ENCODE assay signal across 1 cellular context in genomic region chr20:57589728-57590484, GRCh38.
TF ChIP-seq lines count a peak whose summit lies in the region.

No MANE protein-coding gene starts in this region.

TF ChIP-seq in HepG2, 621 proteins besides CTCF, POLR2A, EP300 and RAD21 (continued from another document and continues in another):
- TF ChIP-seq TFE3 (CRISPR knock-in tag; IDR thresholded peaks at IDR 0.05) = peak; percentile 59; the same call in 1 of the 2 replicates
- TF ChIP-seq HDAC2 (CRISPR knock-in tag; IDR thresholded peaks at IDR 0.05) = peak; percentile 72; the same call in 1 of the 2 replicates
- TF ChIP-seq MAX (IDR thresholded peaks at IDR 0.05) = peak; percentile 92
- TF ChIP-seq ZNF780A (CRISPR knock-in tag; IDR thresholded peaks at IDR 0.05) = no peak
- TF ChIP-seq RBM39 (IDR thresholded peaks at IDR 0.05; ENCODE audit: low read depth, low read length, poor library complexity, severe bottlenecking) = peak; percentile 23
- TF ChIP-seq YEATS4 (CRISPR knock-in tag; IDR thresholded peaks at IDR 0.05; ENCODE audit: borderline replicate concordance) = peak; percentile 69; the same call in 1 of the 2 replicates
- TF ChIP-seq HNRNPK (IDR thresholded peaks at IDR 0.05; ENCODE audit: low read depth, low read length, poor library complexity, severe bottlenecking) = no peak
- peak; percentile 85; the same call in 1 of the 2 replicates for TF ChIP-seq ZNF441 (CRISPR knock-in tag; IDR thresholded peaks at IDR 0.05; ENCODE audit: borderline replicate concordance)
- peak; percentile 91 for TF ChIP-seq ASH2L (IDR thresholded peaks at IDR 0.05; ENCODE audit: insufficient read length, low read depth, low read length)
- TF ChIP-seq MXI1 (IDR thresholded peaks at IDR 0.05; ENCODE audit: borderline replicate concordance, low read depth, low read length) = peak; percentile 19; the same call in 1 of the 3 replicates
- TF ChIP-seq ZNF335 (CRISPR knock-in tag; IDR thresholded peaks at IDR 0.05) = peak; percentile 38; the same call in 1 of the 2 replicates
- TF ChIP-seq ZKSCAN8 (CRISPR knock-in tag; IDR thresholded peaks at IDR 0.05; ENCODE audit: borderline replicate concordance) = peak; percentile 79
- TF ChIP-seq SKIL (CRISPR knock-in tag; IDR thresholded peaks at IDR 0.05; ENCODE audit: borderline replicate concordance) = 0 out of 2 replicates have a peak, but pooled peaks have one; percentile 32
- no peak for TF ChIP-seq RXRA (CRISPR knock-in tag; IDR thresholded peaks at IDR 0.05)
- TF ChIP-seq PRDM10 (CRISPR knock-in tag; IDR thresholded peaks at IDR 0.05; ENCODE audit: low read depth) = 0 out of 2 replicates have a peak, but pooled peaks have one; percentile 14
- peak; percentile 89 for TF ChIP-seq ELF3 (CRISPR knock-in tag; IDR thresholded peaks at IDR 0.05)
- TF ChIP-seq THAP11 (CRISPR knock-in tag; IDR thresholded peaks at IDR 0.05) = peak; percentile 59
- TF ChIP-seq ZNF878 (CRISPR knock-in tag; IDR thresholded peaks at IDR 0.05) = 0 out of 2 replicates have a peak, but pooled peaks have one; percentile 51
- TF ChIP-seq ATF4 (CRISPR knock-in tag; IDR thresholded peaks at IDR 0.05) = no peak
- peak; percentile 87 for TF ChIP-seq ZMYM3 (CRISPR knock-in tag; IDR thresholded peaks at IDR 0.05)
- TF ChIP-seq ZNF609 (CRISPR knock-in tag; IDR thresholded peaks at IDR 0.05; ENCODE audit: borderline replicate concordance) = peak; percentile 43; the same call in 1 of the 2 replicates
- peak; percentile 38; the same call in 1 of the 2 replicates for TF ChIP-seq FOXP4 (CRISPR knock-in tag; IDR thresholded peaks at IDR 0.05)
- peak; percentile 83 for TF ChIP-seq ZMYM4 (CRISPR knock-in tag; IDR thresholded peaks at IDR 0.05)
- TF ChIP-seq HES4 (CRISPR knock-in tag; IDR thresholded peaks at IDR 0.05; ENCODE audit: borderline replicate concordance) = no peak
- peak; percentile 63; the same call in 1 of the 2 replicates for TF ChIP-seq ZNF563 (CRISPR knock-in tag; IDR thresholded peaks at IDR 0.05)
- peak; percentile 72; the same call in 1 of the 2 replicates for TF ChIP-seq ZSCAN5A (CRISPR knock-in tag; IDR thresholded peaks at IDR 0.05; ENCODE audit: borderline replicate concordance)
- TF ChIP-seq NCOA2 (CRISPR knock-in tag; IDR thresholded peaks at IDR 0.05) = peak; percentile 63; the same call in 1 of the 2 replicates
- TF ChIP-seq CREM (IDR thresholded peaks at IDR 0.05) = no peak; the same call in 1 of the 2 replicates
- no peak for TF ChIP-seq CREM (CRISPR knock-in tag; IDR thresholded peaks at IDR 0.05)
- no peak for TF ChIP-seq MTERF4 (CRISPR knock-in tag; IDR thresholded peaks at IDR 0.05)
- TF ChIP-seq REL (CRISPR knock-in tag; conservative IDR thresholded peaks at IDR 0.05) = 0 out of 2 replicates have a peak, but pooled peaks have one; percentile 52
- no peak; the same call in 1 of the 2 replicates for TF ChIP-seq ZSCAN25 (CRISPR knock-in tag; IDR thresholded peaks at IDR 0.05)
- peak; percentile 83; the same call in 1 of the 2 replicates for TF ChIP-seq DNMT3B (CRISPR knock-in tag; conservative IDR thresholded peaks at IDR 0.05)
